ENCODE assay signal across 20 cellular contexts in genomic region chr7:80740778-80741545, GRCh38.
DNase-seq lines count a peak whose midpoint lies in the region; ATAC-seq and TF ChIP-seq lines count a peak whose summit lies in the region.
"Had no signal": no experiment of that assay in that cellular context is flagged by ENCODE, and none has a peak within 500 bp of the region (broad histone marks: within the 10 kb centered on the region; RNA-seq: fewer than 3 reads in every experiment).

No MANE protein-coding gene starts in this region.

- no peak overlapping the region for H3K27ac ChIP-seq in brain microvascular endothelial cell

- H3K4me3 Mint-ChIP-seq in osteocyte (ENCODE audit: unreplicated experiment): no peak overlapping the region
- H3K4me3 Mint-ChIP-seq in activated T-cell treated with anti-CD3 and anti-CD28 coated beads, Interleukin-2, amount 50 U/mL, for 24 hours: no peak overlapping the region
- no peak overlapping the region for H3K4me3 Mint-ChIP-seq in activated T-cell treated with anti-CD3 and anti-CD28 coated beads, Interleukin-2, amount 50 U/mL, for 72 hours
- H3K4me3 Mint-ChIP-seq: IgD-negative memory B cell; immature natural killer cell; T-helper 2 cell treated with Interferon-gamma antibody and Interleukin-4, amounts not matched to agents 5 μg/mL and 100 μg/mL, for 36 hours had no signal

- H3K27me3 Mint-ChIP-seq in osteocyte (ENCODE audit: unreplicated experiment): no peaks in the 10 kb centered on the region
- no peaks in the 10 kb centered on the region for H3K27me3 Mint-ChIP-seq in activated T-cell treated with anti-CD3 and anti-CD28 coated beads, Interleukin-2, amount 50 U/mL, for 24 hours
- no peaks in the 10 kb centered on the region for H3K27me3 Mint-ChIP-seq in activated T-cell treated with anti-CD3 and anti-CD28 coated beads, Interleukin-2, amount 50 U/mL, for 72 hours (ENCODE audit: low read depth)
- H3K27me3 Mint-ChIP-seq: IgD-negative memory B cell had no signal

- no peaks in the 10 kb centered on the region for H3K9me3 Mint-ChIP-seq in osteocyte (ENCODE audit: unreplicated experiment)
- no peaks in the 10 kb centered on the region for H3K9me3 Mint-ChIP-seq in activated T-cell treated with anti-CD3 and anti-CD28 coated beads, Interleukin-2, amount 50 U/mL, for 24 hours
- peaks cover 0 to 2% of the 10 kb centered on the region in 2 donors for H3K9me3 Mint-ChIP-seq in activated T-cell treated with anti-CD3 and anti-CD28 coated beads, Interleukin-2, amount 50 U/mL, for 72 hours
- H3K9me3 Mint-ChIP-seq: T-helper 2 cell treated with Interferon-gamma antibody and Interleukin-4, amounts not matched to agents 5 μg/mL and 100 μg/mL, for 36 hours had no signal

- H3K27ac Mint-ChIP-seq in osteocyte (ENCODE audit: unreplicated experiment): peak overlapping the region; percentile 75
- no peak overlapping the region for H3K27ac Mint-ChIP-seq in activated T-cell treated with anti-CD3 and anti-CD28 coated beads, Interleukin-2, amount 50 U/mL, for 24 hours
- H3K27ac Mint-ChIP-seq in activated T-cell treated with anti-CD3 and anti-CD28 coated beads, Interleukin-2, amount 50 U/mL, for 72 hours: no peak overlapping the region
- H3K27ac Mint-ChIP-seq: IgD-negative memory B cell; immature natural killer cell; T-helper 2 cell treated with Interferon-gamma antibody and Interleukin-4, amounts not matched to agents 5 μg/mL and 100 μg/mL, for 36 hours had no signal

- no peaks in the 10 kb centered on the region for H3K27me3 ChIP-seq in BJ (ENCODE audit: control insufficient read depth, insufficient read depth, low read length)
- H3K27me3 ChIP-seq in brain microvascular endothelial cell (replicated peaks): no peaks in the 10 kb centered on the region
- H3K27me3 ChIP-seq: testis had no signal

- ATAC-seq in activated T-cell treated with anti-CD3 and anti-CD28 coated beads, Interleukin-2, amount 50 U/mL, for 72 hours (replicated peaks in 1 of 2): no peak

- no peak overlapping the region for H3K4me3 ChIP-seq in BJ (ENCODE audit: low read depth, low read length)
- no peak overlapping the region for H3K4me3 ChIP-seq in brain microvascular endothelial cell (ENCODE audit: low read depth, low read length)
- H3K4me3 ChIP-seq: testis had no signal

- DNase-seq in BJ (ENCODE audit: low read depth): peak; percentile 77
- DNase-seq in brain microvascular endothelial cell: peak; percentile 16
- DNase-seq in osteocyte (ENCODE audit: extremely low spot score, unreplicated experiment): no peak
- no peak for DNase-seq in activated T-cell treated with anti-CD3 and anti-CD28 coated beads, Interleukin-2, amount 50 U/mL, for 24 hours
- no peak for DNase-seq in activated T-cell treated with anti-CD3 and anti-CD28 coated beads, Interleukin-2, amount 50 U/mL, for 72 hours
- no peak for DNase-seq in NCI-H2196 treated with DMSO at 0.1 percent for 48 hours (lab: John Stamatoyannopoulos, UW; ENCODE audit: unreplicated experiment)
- no peak for DNase-seq in OCI-M2 (lab: John Stamatoyannopoulos, UW; ENCODE audit: unreplicated experiment)
- DNase-seq: activated CD4-positive, alpha-beta T cell treated with anti-CD3 and anti-CD28 coated beads for 48 hours; amygdala; C1 segment of cervical spinal cord; DND-41; immature natural killer cell; midbrain; NCI-H1436; NCI-H510A; nucleus accumbens; testis had no signal

- no peak for TF ChIP-seq EP300 in Ishikawa (IDR thresholded peaks at IDR 0.05; ENCODE audit: borderline replicate concordance)

- no peak for TF ChIP-seq CTCF in BJ (IDR thresholded peaks at IDR 0.05; ENCODE audit: insufficient read depth, low read depth, low read length)
- no peak for TF ChIP-seq CTCF in brain microvascular endothelial cell (IDR thresholded peaks at IDR 0.05; ENCODE audit: low read depth, low read length, missing control alignments)
- TF ChIP-seq CTCF in osteocyte (IDR thresholded peaks at IDR 0.05): no peak

- H3K36me3 ChIP-seq in BJ (ENCODE audit: control insufficient read depth, insufficient read depth, low read length) (no peaks in the 10 kb centered on the region), brain microvascular endothelial cell (replicated peaks) (peaks cover 3% of the 10 kb centered on the region)

- in situ Hi-C loops in brain microvascular endothelial cell (cut with HindIII; ENCODE audit: low pct_ligation_motif_present, low sequenced_read_pairs): no loop called here

- TF ChIP-seq RAD21 in Ishikawa (IDR thresholded peaks at IDR 0.05; ENCODE audit: low read depth): no peak

- H3K36me3 Mint-ChIP-seq in osteocyte (ENCODE audit: unreplicated experiment): peaks cover 14% of the 10 kb centered on the region
- H3K36me3 Mint-ChIP-seq in activated T-cell treated with anti-CD3 and anti-CD28 coated beads, Interleukin-2, amount 50 U/mL, for 24 hours (ENCODE audit: low read depth): no peaks in the 10 kb centered on the region
- no peaks in the 10 kb centered on the region for H3K36me3 Mint-ChIP-seq in activated T-cell treated with anti-CD3 and anti-CD28 coated beads, Interleukin-2, amount 50 U/mL, for 72 hours (ENCODE audit: insufficient read depth in 2 of 2)
- H3K36me3 Mint-ChIP-seq: IgD-negative memory B cell, immature natural killer cell had no signal

- POLR2A ChIA-PET in BJ (lab: Charles Lee): interaction anchor here (0.6 kb wide), 1 partner anchor 12 kb away, joined by 3 read pairs; no protein-coding TSS in a partner anchor

- CTCF ChIA-PET in BJ (lab: Yijun Ruan, JAX): interaction anchor here (0.8 to 0.9 kb wide), 2 partner anchors 11 kb away, joined by 3 read pairs; no protein-coding TSS in a partner anchor

- peaks cover 36% of the 10 kb centered on the region for H3K4me1 Mint-ChIP-seq in osteocyte (ENCODE audit: unreplicated experiment)
- no peaks in the 10 kb centered on the region for H3K4me1 Mint-ChIP-seq in activated T-cell treated with anti-CD3 and anti-CD28 coated beads, Interleukin-2, amount 50 U/mL, for 24 hours (ENCODE audit: low read depth)
- no peaks in the 10 kb centered on the region for H3K4me1 Mint-ChIP-seq in activated T-cell treated with anti-CD3 and anti-CD28 coated beads, Interleukin-2, amount 50 U/mL, for 72 hours (ENCODE audit: low read depth)
- H3K4me1 Mint-ChIP-seq: IgD-negative memory B cell, immature natural killer cell had no signal

TF ChIP-seq in Ishikawa, 13 proteins besides CTCF, POLR2A, EP300 and RAD21:
- no peak for TF ChIP-seq EGR1 (IDR thresholded peaks at IDR 0.05)
- no peak for TF ChIP-seq FOXM1 (IDR thresholded peaks at IDR 0.05; ENCODE audit: borderline replicate concordance, low read depth)
- TF ChIP-seq YY1 (IDR thresholded peaks at IDR 0.05; ENCODE audit: low read depth): no peak
- no peak for TF ChIP-seq CREB1 (IDR thresholded peaks at IDR 0.05; ENCODE audit: low read depth)
- no peak for TF ChIP-seq ZBTB7A (IDR thresholded peaks at IDR 0.05; ENCODE audit: low read depth)
- peak; percentile 47 for TF ChIP-seq TEAD4 (IDR thresholded peaks at IDR 0.05)
TF ChIP-seq in Ishikawa: peak in this region for 1.

Comparison
In these comparisons a context has a peak if more than half of its experiments do, and no peak if none do; other contexts are left out.
1. DNase-seq: peak in BJ (single experiment) and brain microvascular endothelial cell (single experiment); none in osteocyte (single experiment), activated T-cell treated with anti-CD3 and anti-CD28 coated beads, Interleukin-2, amount 50 U/mL, for 24 hours (single experiment), activated T-cell treated with anti-CD3 and anti-CD28 coated beads, Interleukin-2, amount 50 U/mL, for 72 hours (0 of 2), NCI-H2196 treated with DMSO at 0.1 percent for 48 hours (single experiment) and OCI-M2 (single experiment).